Comparison of ENCODE assay signal across 38 cellular contexts in genomic region chr6:137917518-137917917, GRCh38.
"Had no signal": no experiment of that assay in that cellular context is flagged by ENCODE, and none has a peak within 500 bp of the region (broad histone marks: within the 10 kb centered on the region; RNA-seq: fewer than 3 reads in every experiment).

No MANE protein-coding gene starts in this region.

- DNase-seq: activated B cell treated with CpG ODN at 0.5 μM for 24 hours; activated CD4-positive, alpha-beta memory T cell treated with anti-CD3 and anti-CD28 coated beads for 36 hours; activated CD4-positive, alpha-beta T cell treated with anti-CD3 and anti-CD28 coated beads for 4 hours; activated CD4-positive, alpha-beta T cell treated with anti-CD3 and anti-CD28 coated beads, Interleukin-2, amount 10 ng/mL, durations not matched to agents 24 days and 14 days; activated CD4-positive, alpha-beta T cell treated with anti-CD3 and anti-CD28 coated beads, Interleukin-2, amount 50 U/mL, for 1 hour; activated CD4-positive, alpha-beta T cell treated with anti-CD3 and anti-CD28 coated beads, Interleukin-2, amount 50 U/mL, for 4 hours; activated CD4-positive, CD25-positive, alpha-beta regulatory T cell treated with anti-CD3 and anti-CD28 coated beads, Interleukin-2, amount 50 U/mL, for 72 hours; activated CD8-positive, alpha-beta memory T cell treated with anti-CD3 and anti-CD28 coated beads, Interleukin-2, amount 50 U/mL, for 4 hours; activated CD8-positive, alpha-beta T cell treated with anti-CD3 and anti-CD28 coated beads for 36 hours; activated effector memory CD4-positive, alpha-beta T cell treated with anti-CD3 and anti-CD28 coated beads, Interleukin-2, amount 50 U/mL, for 16 hours; activated naive CD4-positive, alpha-beta T cell treated with anti-CD3 and anti-CD28 coated beads, Interleukin-2, amount 10 ng/mL, durations not matched to agents 7 days and 5 days; activated naive CD4-positive, alpha-beta T cell treated with Interleukin-2 at 50 U/mL for 16 hours; activated naive CD8-positive, alpha-beta T cell treated with anti-CD3 and anti-CD28 coated beads, Interleukin-2, amount 10 ng/mL, durations not matched to agents 7 days and 5 days; activated naive CD8-positive, alpha-beta T cell treated with anti-CD3 and anti-CD28 coated beads, Interleukin-2, amount 50 U/mL, for 24 hours; activated T-cell treated with anti-CD3 and anti-CD28 coated beads for 4 hours; activated T-cell treated with anti-CD3 and anti-CD28 coated beads, Interleukin-2, amount 50 U/mL, for 1 hour; activated T-cell treated with anti-CD3 and anti-CD28 coated beads, Interleukin-2, amount 50 U/mL, for 4 hours; activated T-cell treated with anti-CD3 and anti-CD28 coated beads, Interleukin-2, amount 50 U/mL, for 72 hours; amygdala; anterior cingulate cortex; caudate nucleus; cerebellar nuclear complex; T-helper 1 cell; T-helper 2 cell; T-helper 9 cell had no signal

- ATAC-seq: activated CD8-positive, alpha-beta T cell treated with anti-CD3 and anti-CD28 coated beads for 36 hours; activated naive CD8-positive, alpha-beta T cell treated with anti-CD3 and anti-CD28 coated beads, Interleukin-2, amount 50 U/mL, for 24 hours; activated T-cell treated with anti-CD3 and anti-CD28 coated beads, Interleukin-2, amount 50 U/mL, for 4 hours; activated T-cell treated with anti-CD3 and anti-CD28 coated beads, Interleukin-2, amount 50 U/mL, for 72 hours; activated T-helper 17 cell treated with anti-CD3 and anti-CD28 coated beads, Interleukin-2, amount 50 U/mL, for 72 hours had no signal

- H3K9me3 Mint-ChIP-seq: central memory CD8-positive, alpha-beta T cell had no signal

- H3K27me3 ChIP-seq: ascending aorta, cardiac muscle cell had no signal

- FAIRE-seq: bronchial epithelial cell, TTC549 had no signal

- H3K4me1 ChIP-seq: ascending aorta had no signal

- H3K9me3 ChIP-seq: ascending aorta had no signal

- H3K27ac ChIP-seq: ascending aorta, cardiac muscle cell, VCaP had no signal

- H3K4me3 ChIP-seq: ascending aorta, cardiac muscle cell had no signal

- H3K27me3 Mint-ChIP-seq: activated B cell treated with CpG ODN at 0.5 μM for 24 hours; activated CD4-positive, alpha-beta memory T cell treated with anti-CD3 and anti-CD28 coated beads for 36 hours; activated CD4-positive, alpha-beta T cell treated with anti-CD3 and anti-CD28 coated beads, Interleukin-2, amount 10 ng/mL, durations not matched to agents 24 days and 14 days; activated CD8-positive, alpha-beta T cell treated with anti-CD3 and anti-CD28 coated beads for 36 hours; activated naive CD4-positive, alpha-beta T cell treated with anti-CD3 and anti-CD28 coated beads, Interleukin-2, amount 50 U/mL, for 24 hours; activated naive CD8-positive, alpha-beta T cell; activated naive CD8-positive, alpha-beta T cell treated with anti-CD3 and anti-CD28 coated beads, Interleukin-2, amount 10 ng/mL, durations not matched to agents 7 days and 5 days; activated naive CD8-positive, alpha-beta T cell treated with anti-CD3 and anti-CD28 coated beads, Interleukin-2, amount 50 U/mL, for 24 hours; activated T-helper 17 cell treated with anti-CD3 and anti-CD28 coated beads, Interleukin-2, amount 50 U/mL, for 72 hours; brain had no signal

- H3K36me3 ChIP-seq: ascending aorta, cardiac muscle cell had no signal

- H3K4me1 Mint-ChIP-seq: activated naive CD4-positive, alpha-beta T cell treated with anti-CD3 and anti-CD28 coated beads, Interleukin-2, amount 10 ng/mL, durations not matched to agents 7 days and 5 days; activated T-helper 17 cell treated with anti-CD3 and anti-CD28 coated beads, Interleukin-2, amount 50 U/mL, for 72 hours; brain; central memory CD8-positive, alpha-beta T cell had no signal

- H3K4me3 Mint-ChIP-seq: activated B cell treated with CpG ODN at 0.5 μM for 24 hours; activated CD4-positive, alpha-beta memory T cell treated with anti-CD3 and anti-CD28 coated beads for 36 hours; activated CD4-positive, alpha-beta T cell treated with anti-CD3 and anti-CD28 coated beads, Interleukin-2, amount 10 ng/mL, durations not matched to agents 24 days and 14 days; activated CD8-positive, alpha-beta T cell treated with anti-CD3 and anti-CD28 coated beads for 36 hours; activated naive CD4-positive, alpha-beta T cell treated with anti-CD3 and anti-CD28 coated beads, Interleukin-2, amount 10 ng/mL, durations not matched to agents 7 days and 5 days; activated naive CD4-positive, alpha-beta T cell treated with anti-CD3 and anti-CD28 coated beads, Interleukin-2, amount 50 U/mL, for 24 hours; activated naive CD8-positive, alpha-beta T cell; activated naive CD8-positive, alpha-beta T cell treated with anti-CD3 and anti-CD28 coated beads, Interleukin-2, amount 10 ng/mL, durations not matched to agents 7 days and 5 days; activated naive CD8-positive, alpha-beta T cell treated with anti-CD3 and anti-CD28 coated beads, Interleukin-2, amount 50 U/mL, for 24 hours; activated T-cell treated with anti-CD3 and anti-CD28 coated beads, Interleukin-2, amount 50 U/mL, for 4 hours; activated T-cell treated with anti-CD3 and anti-CD28 coated beads, Interleukin-2, amount 50 U/mL, for 72 hours; activated T-helper 1 cell treated with anti-CD3 and anti-CD28 coated beads, Interleukin-12 subunit alpha, Interleukin-12 subunit beta, Interleukin-2, Interleukin-4 antibody, amounts not matched to agents 30 ng/mL and 10 ng/mL and 1 ng/mL, durations not matched to agents 14 hours and 24 hours and 36 hours; activated T-helper 17 cell treated with anti-CD3 and anti-CD28 coated beads, Interleukin-2, amount 50 U/mL, for 72 hours; brain; central memory CD8-positive, alpha-beta T cell; T-helper 1 cell treated with Interleukin-12 subunit alpha and Interleukin-12 subunit beta and Interleukin-4 antibody, amounts not matched to agents 30 μg/mL and 1 μg/mL, for 36 hours; T-helper 2 cell treated with Interferon-gamma antibody and Interleukin-4, amounts not matched to agents 5 μg/mL and 100 μg/mL, for 36 hours had no signal

- H3K27ac Mint-ChIP-seq: activated B cell treated with CpG ODN at 0.5 μM for 24 hours; activated CD4-positive, alpha-beta memory T cell treated with anti-CD3 and anti-CD28 coated beads for 36 hours; activated CD4-positive, alpha-beta T cell treated with anti-CD3 and anti-CD28 coated beads, Interleukin-2, amount 10 ng/mL, durations not matched to agents 24 days and 14 days; activated CD8-positive, alpha-beta T cell treated with anti-CD3 and anti-CD28 coated beads for 36 hours; activated naive CD4-positive, alpha-beta T cell treated with anti-CD3 and anti-CD28 coated beads, Interleukin-2, amount 10 ng/mL, durations not matched to agents 7 days and 5 days; activated naive CD4-positive, alpha-beta T cell treated with anti-CD3 and anti-CD28 coated beads, Interleukin-2, amount 50 U/mL, for 24 hours; activated naive CD8-positive, alpha-beta T cell; activated naive CD8-positive, alpha-beta T cell treated with anti-CD3 and anti-CD28 coated beads, Interleukin-2, amount 10 ng/mL, durations not matched to agents 7 days and 5 days; activated naive CD8-positive, alpha-beta T cell treated with anti-CD3 and anti-CD28 coated beads, Interleukin-2, amount 50 U/mL, for 24 hours; activated T-cell treated with anti-CD3 and anti-CD28 coated beads, Interleukin-2, amount 50 U/mL, for 72 hours; activated T-helper 1 cell treated with anti-CD3 and anti-CD28 coated beads, Interleukin-12 subunit alpha, Interleukin-12 subunit beta, Interleukin-2, Interleukin-4 antibody, amounts not matched to agents 30 ng/mL and 10 ng/mL and 1 ng/mL, durations not matched to agents 14 hours and 24 hours and 36 hours; activated T-helper 17 cell treated with anti-CD3 and anti-CD28 coated beads, Interleukin-2, amount 50 U/mL, for 72 hours; T-helper 1 cell treated with Interleukin-12 subunit alpha and Interleukin-12 subunit beta and Interleukin-4 antibody, amounts not matched to agents 30 μg/mL and 1 μg/mL, for 36 hours; T-helper 2 cell treated with Interferon-gamma antibody and Interleukin-4, amounts not matched to agents 5 μg/mL and 100 μg/mL, for 36 hours had no signal
